14 cellular contexts compared by ENCODE assay signal in genomic region chr3:16589867-16590624, GRCh38. TPM values are rescaled to one million over a fixed set of nuclear protein-coding genes. Genes with fewer than 3 reads are reported as not detected.
DNase-seq lines count a peak whose midpoint lies in the region; ATAC-seq, FAIRE-seq and TF ChIP-seq lines count a peak whose summit lies in the region.
"Had no signal": no experiment of that assay in that cellular context is flagged by ENCODE, and none has a peak within 500 bp of the region (broad histone marks: within the 10 kb centered on the region; RNA-seq: fewer than 3 reads in every experiment).

No MANE protein-coding gene starts in this region.

- in situ Hi-C loops in GM12878 (cut with MboI) = no loop called here

- no peak overlapping the region for H2AFZ ChIP-seq in GM12878 (ENCODE audit: control insufficient read depth, low read depth, low read length)

- no peak overlapping the region for H3K9ac ChIP-seq in GM12878 (ENCODE audit: control insufficient read depth, insufficient read depth, low read length)

- H3K9me3 ChIP-seq in GM12878 (replicated peaks; ENCODE audit: control insufficient read depth, insufficient read depth, low read length) = no peaks in the 10 kb centered on the region
- H3K9me3 ChIP-seq: right lobe of liver had no signal

- peak overlapping the region; percentile 13; the same call in 1 of the 2 replicates for H3K27ac ChIP-seq in GM12878 (ENCODE audit: control insufficient read depth, insufficient read depth)
- H3K27ac ChIP-seq: right lobe of liver had no signal

- RAD21 ChIA-PET in GM12878 (lab: Charles Lee; ENCODE audit: unreplicated experiment) = interaction anchor here (0.6 to 1.2 kb wide), 4 partner anchors 13 to 78 kb away, joined by 3 to 5 read pairs (median 3); no protein-coding TSS in a partner anchor

- peak; percentile 36 to 82 for DNase-seq in NOMO-1 (lab: John Stamatoyannopoulos, UW; ENCODE audit: unreplicated experiment in 2 of 2)
- DNase-seq in NOMO-1 treated with dmso at 0.1 percent for 144 hours (lab: John Stamatoyannopoulos, UW; ENCODE audit: unreplicated experiment) = no peak
- DNase-seq in GM12878 (ENCODE audit: low read depth, low spot score) = peak; percentile 64
- no peak for DNase-seq in amygdala (lab: John Stamatoyannopoulos, UW)
- DNase-seq in ecto neural progenitor cell (ENCODE audit: low spot score) = no peak
- no peak for DNase-seq in glomerular visceral epithelial cell (ENCODE audit: extremely low spot score)
- DNase-seq: 8988T; activated CD8-positive, alpha-beta memory T cell treated with anti-CD3 and anti-CD28 coated beads, Interleukin-2, amount 50 U/mL, for 48 hours; NCI-H2227 treated with DMSO at 0.1 percent for 48 hours; right lobe of liver had no signal

- H3K4me3 ChIP-seq in GM12878 = no peak overlapping the region
- H3K4me3 ChIP-seq: lung, right lobe of liver had no signal

- POLR2A ChIA-PET in GM12878 (lab: Charles Lee) = no interaction called here

- no peak for TF ChIP-seq POLR2A in GM12878 (IDR thresholded peaks at IDR 0.05; ENCODE audit: low read depth, low read length)

- no TSS peak for BruUV-seq in GM12878 (replicated peaks; lab: Mats Ljungman, UMichigan)

- peak; percentile 75 to 88; a peak in 3 of 4 replicates for TF ChIP-seq EP300 in GM12878 (IDR thresholded peaks at IDR 0.05; ENCODE audit: borderline replicate concordance in 1 of 2, control insufficient read depth in 1 of 2, low read depth in 2 of 2, low read length in 2 of 2)

- H4K20me1 ChIP-seq in GM12878 (ENCODE audit: control insufficient read depth, insufficient read depth) = no peaks in the 10 kb centered on the region

- H3K4me2 ChIP-seq in GM12878 (ENCODE audit: control insufficient read depth, insufficient read depth) = peak overlapping the region; percentile 57

- H3K79me2 ChIP-seq in GM12878 (ENCODE audit: control insufficient read depth, insufficient read depth, low read length) = no peaks in the 10 kb centered on the region

- TF ChIP-seq CTCF in GM12878 (IDR thresholded peaks at IDR 0.05 in 2 of 3, conservative IDR thresholded peaks at IDR 0.05 in 1 of 3; ENCODE audit: control insufficient read depth in 2 of 3, extremely low read depth in 1 of 3, insufficient read depth in 1 of 3, low read depth in 3 of 3, low read length in 3 of 3) = no peak

- WGBS in GM12878 (ENCODE audit: insufficient coverage, insufficient replicate concordance, low lambda C conversion rate, missing lambda C conversion rate) = 10% methylated on average over 6 of the region's 6 CpGs

- no peak for TF ChIP-seq RAD21 in GM12878 (IDR thresholded peaks at IDR 0.05; ENCODE audit: insufficient read depth, low read depth, low read length)

- SMC1A ChIA-PET in GM12878 (lab: Charles Lee; ENCODE audit: uncharacterized antibody, unreplicated experiment) = interaction anchor here (0.7 to 3.9 kb wide), 7 partner anchors 8 to 659 kb away, joined by 3 to 15 read pairs (median 4); no protein-coding TSS in a partner anchor

- no peaks in the 10 kb centered on the region for H3K36me3 ChIP-seq in GM12878 (ENCODE audit: control insufficient read depth in 2 of 2, insufficient read depth in 2 of 2, low read length in 1 of 2)
- H3K36me3 ChIP-seq: right lobe of liver had no signal

- CTCF ChIA-PET in GM12878 (lab: Yijun Ruan, JAX) = interaction anchor here (0.9 to 2.8 kb wide), 5 partner anchors 11 to 322 kb away, joined by 3 to 14 read pairs (median 7); no protein-coding TSS in a partner anchor

- intact Hi-C loops in GM12878 (cut with micrococcal nuclease; ENCODE audit: unreplicated experiment) = no loop called here

- peak; percentile 23 for FAIRE-seq in GM12878 (lab: Jason Lieb, UNC)
- FAIRE-seq: frontal cortex had no signal

- H3K4me1 ChIP-seq in GM12878 (ENCODE audit: control insufficient read depth, insufficient read depth, low read length) = peaks cover 11% of the 10 kb centered on the region
- H3K4me1 ChIP-seq: right lobe of liver had no signal

- ATAC-seq in GM21526 (IDR thresholded peaks at IDR 0.05; ENCODE audit: low FRiP score, unreplicated experiment) (peak; percentile 98), HG03108 (IDR thresholded peaks at IDR 0.05; ENCODE audit: unreplicated experiment) (peak; percentile 94), GM12878 (peak; percentile 99)
- ATAC-seq: right lobe of liver had no signal

- H3K27me3 ChIP-seq in GM12878 (replicated peaks in 1 of 2; ENCODE audit: control insufficient read depth in 2 of 2, insufficient read depth in 2 of 2, low read length in 1 of 2) = no peaks in the 10 kb centered on the region
- H3K27me3 ChIP-seq: right lobe of liver had no signal

TF ChIP-seq in GM12878, 131 proteins besides CTCF, POLR2A, EP300 and RAD21 (continues in another document):
- no peak for TF ChIP-seq BRCA1 (IDR thresholded peaks at IDR 0.05; ENCODE audit: low read depth, low read length)
- peak; percentile 99 for TF ChIP-seq ATF2 (IDR thresholded peaks at IDR 0.05; ENCODE audit: low read length)
- TF ChIP-seq IRF3 (IDR thresholded peaks at IDR 0.05) = no peak
- peak; percentile 84 for TF ChIP-seq EED (IDR thresholded peaks at IDR 0.05; ENCODE audit: low read depth)
- TF ChIP-seq MYB (IDR thresholded peaks at IDR 0.05; ENCODE audit: borderline replicate concordance, low read depth, low read length) = no peak
- no peak for TF ChIP-seq USF1 (IDR thresholded peaks at IDR 0.05; ENCODE audit: borderline replicate concordance, extremely low read length, insufficient read depth, low read depth, low read length)
- no peak for TF ChIP-seq WRNIP1 (IDR thresholded peaks at IDR 0.05; ENCODE audit: borderline replicate concordance, low read depth, low read length)
- TF ChIP-seq HSF1 (IDR thresholded peaks at IDR 0.05; ENCODE audit: low read depth, low read length) = no peak

RNA-seq across cellular contexts. Expression of gene DAZL, which starts 15.2 kb away (rescaled TPM):
- not detected in 2 replicates for total RNA-seq in GM12878 (2013; cell fraction: nucleolus; rRNA removed)
- total RNA-seq in GM12878 (2014; rRNA removed) (0.11 TPM in 2 replicates), GM12878 (2014; rRNA removed; fragmentation: Illumina TruSeq; extraction: Trizol) (0.13 and 0.14 TPM in 2 replicates), GM12878 (2021) (0.05 TPM in 1 of 2 replicates, not detected in the other)
- not detected for polyA plus RNA-seq in GM12878 (2011; ENCODE audit: low read depth)
- polyA plus RNA-seq in GM12878 (2011; rRNA removed) (0.04 and 0.07 TPM in 2 replicates), GM12878 (2014; fragmentation: Illumina TruSeq; extraction: Trizol) (0.11 and 0.12 TPM in 2 replicates), GM12878 (2014; fragmentation: Nextera tagmentation; extraction: Ambion mirVana) (under 1 TPM; 0.20 to 0.23 TPM), GM12878 (2014; rRNA removed) (0.09 and 0.15 TPM in 2 replicates), GM12878 (2016; fragmentation: Nextera tagmentation; extraction: Ambion mirVana) (under 1 TPM; 0.10 to 0.48 TPM)
- polyA plus RNA-seq in GM12878 (2011; cell fraction: cytosol; rRNA removed) = 0.01 TPM in 1 of 2 replicates, not detected in the other
- polyA plus RNA-seq in GM12878 (2011; cell fraction: nucleus; rRNA removed) = not detected in 2 replicates
- 0.03 and 0.04 TPM in 2 replicates for polyA plus RNA-seq in GM12878 (2012)
- polyA minus RNA-seq in GM12878 (2011; rRNA and poly(A)+ RNA removed) = not detected in 2 replicates
- not detected in 2 replicates for polyA minus RNA-seq in GM12878 (2011; cell fraction: cytosol; rRNA and poly(A)+ RNA removed)
- not detected in 2 replicates for polyA minus RNA-seq in GM12878 (2011; cell fraction: nucleus; rRNA and poly(A)+ RNA removed)
- total RNA-seq: frontal cortex, right lobe of liver had no signal
- polyA plus RNA-seq: lung had no signal

Comparison
In these comparisons a context has a peak if more than half of its experiments do, and no peak if none do; other contexts are left out.
1. DNase-seq: peak in NOMO-1 (2 of 2) and GM12878 (single experiment); none in NOMO-1 treated with dmso at 0.1 percent for 144 hours (single experiment), amygdala (0 of 56), ecto neural progenitor cell (single experiment) and glomerular visceral epithelial cell (single experiment).
2. Peak in every context shown above with its lines, with median percentiles within 50 percentile points of each other: ATAC-seq.